In the genomic region with DNA sequence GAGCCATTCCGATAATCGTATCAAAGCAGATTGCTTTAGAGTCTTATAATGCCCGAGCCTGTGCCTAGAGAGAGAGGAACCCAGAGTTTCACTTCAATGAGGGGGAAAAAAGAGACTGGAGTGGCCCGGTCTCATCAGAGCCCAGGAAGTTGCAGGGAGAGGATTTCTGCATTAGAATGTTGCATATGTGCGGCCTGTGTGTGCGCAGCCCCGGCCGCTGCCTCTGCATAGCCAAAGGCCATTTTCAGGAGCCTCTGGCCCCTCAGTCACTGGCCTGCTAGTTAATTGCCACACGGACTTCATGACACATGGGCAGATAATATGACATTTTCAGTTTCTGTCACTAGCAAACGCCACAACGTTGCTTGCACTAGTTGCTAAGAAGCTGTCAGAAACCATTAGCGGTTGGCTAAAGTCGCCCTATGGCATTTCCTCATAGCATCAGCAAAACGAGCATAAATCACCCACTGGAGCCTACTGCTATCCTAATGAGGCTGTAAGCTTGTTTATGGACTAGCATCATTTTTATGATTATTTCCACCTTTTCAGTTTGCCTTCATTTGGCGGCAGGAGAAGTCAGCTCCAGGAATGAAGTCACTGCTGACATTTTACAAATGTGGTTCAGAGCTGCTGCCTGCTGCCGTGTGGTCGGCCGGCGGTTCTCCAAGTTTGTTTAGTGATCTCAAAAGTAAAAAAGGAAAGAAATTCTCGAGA, we compare ENCODE assay signal across 12 cellular contexts.
A peak's percentile ranks its signal among the peaks of the same experiment; 100 is the strongest.
DNase-seq lines count a peak whose midpoint lies in the region; ATAC-seq and TF ChIP-seq lines count a peak whose summit lies in the region.
"Had no signal": no experiment of that assay in that cellular context is flagged by ENCODE, and none has a peak within 500 bp of the region (broad histone marks: within the 10 kb centered on the region; RNA-seq: fewer than 3 reads in every experiment).

No MANE protein-coding gene starts in this region.

- H3K4me1 ChIP-seq in SJSA1 (replicated peaks) (peaks cover 19% of the 10 kb centered on the region), trophoblast cell (ENCODE audit: control insufficient read depth in 1 of 2, insufficient read depth in 2 of 2, low read length in 2 of 2) (peaks cover 8 to 22% of the 10 kb centered on the region in 2 experiments)

- H3K36me3 Mint-ChIP-seq in glutamatergic neuron (ENCODE audit: unreplicated experiment): no peaks in the 10 kb centered on the region

- H2BK120ac ChIP-seq in trophoblast cell (ENCODE audit: insufficient read depth, low read length, poor library complexity): peak overlapping the region; percentile 12

- DNase-seq in GM03348 (ENCODE audit: low spot score) (peak; percentile 24), SJSA1 (ENCODE audit: low read depth in 1 of 2, low spot score in 2 of 2) (peak in 1 of 2 experiments; percentile 29), glutamatergic neuron (peak; percentile 27), trophoblast cell (peak; percentile 4 to 10), HuH-7.5 (ENCODE audit: low spot score) (no peak), NCI-H345 treated with DMSO at 0.1 percent for 48 hours (lab: John Stamatoyannopoulos, UW; ENCODE audit: unreplicated experiment) (no peak)
- DNase-seq: activated CD4-positive, alpha-beta T cell treated with anti-CD3 and anti-CD28 coated beads, Interleukin-2, amount 50 U/mL, for 48 hours; activated naive CD8-positive, alpha-beta T cell treated with anti-CD3 and anti-CD28 coated beads, Interleukin-2, amount 50 U/mL, for 24 hours; stimulated activated naive CD8-positive, alpha-beta T cell treated with anti-CD3 and anti-CD28 coated beads, Interleukin-15, Interleukin-2, amounts not matched to agents 100 U/mL and 50 U/mL, for 24 hours had no signal

- peaks cover 21% of the 10 kb centered on the region for H3K79me1 ChIP-seq in trophoblast cell (ENCODE audit: low read length)

- H3K9me3 Mint-ChIP-seq in glutamatergic neuron (ENCODE audit: unreplicated experiment): peaks cover 2% of the 10 kb centered on the region
- H3K9me3 Mint-ChIP-seq: activated naive CD8-positive, alpha-beta T cell treated with anti-CD3 and anti-CD28 coated beads, Interleukin-2, amount 50 U/mL, for 24 hours had no signal

- H3K36me3 ChIP-seq in SJSA1: no peaks in the 10 kb centered on the region
- H3K36me3 ChIP-seq in trophoblast cell (ENCODE audit: control insufficient read depth in 1 of 2, insufficient read depth in 2 of 2, low read length in 2 of 2): no peaks in the 10 kb centered on the region

- TF ChIP-seq CTCF in glutamatergic neuron (IDR thresholded peaks at IDR 0.05; ENCODE audit: partially characterized antibody, unreplicated experiment): no peak

- no peak overlapping the region for H3K4ac ChIP-seq in trophoblast cell (ENCODE audit: low read depth, low read length)

- H2BK5ac ChIP-seq in trophoblast cell (ENCODE audit: low read depth, low read length, poor library complexity): peak overlapping the region; percentile 56

- ATAC-seq in HG02970 (IDR thresholded peaks at IDR 0.05; ENCODE audit: low FRiP score, unreplicated experiment) (no peak), HG02884 (IDR thresholded peaks at IDR 0.05; ENCODE audit: unreplicated experiment) (no peak)
- ATAC-seq: activated naive CD8-positive, alpha-beta T cell treated with anti-CD3 and anti-CD28 coated beads, Interleukin-2, amount 50 U/mL, for 24 hours; stimulated activated naive CD8-positive, alpha-beta T cell treated with anti-CD3 and anti-CD28 coated beads, Interleukin-15, Interleukin-2, amounts not matched to agents 100 U/mL and 50 U/mL, for 24 hours had no signal

- H4K12ac ChIP-seq in trophoblast cell (ENCODE audit: low read depth, low read length): no peak overlapping the region

- peak overlapping the region; percentile 50 for H3K27ac Mint-ChIP-seq in glutamatergic neuron (ENCODE audit: unreplicated experiment)
- H3K27ac Mint-ChIP-seq: activated naive CD8-positive, alpha-beta T cell treated with anti-CD3 and anti-CD28 coated beads, Interleukin-2, amount 50 U/mL, for 24 hours had no signal

- peak overlapping the region; percentile 13 for H3K4me3 Mint-ChIP-seq in glutamatergic neuron (ENCODE audit: unreplicated experiment)
- H3K4me3 Mint-ChIP-seq: activated naive CD8-positive, alpha-beta T cell treated with anti-CD3 and anti-CD28 coated beads, Interleukin-2, amount 50 U/mL, for 24 hours had no signal

- peaks cover 2% of the 10 kb centered on the region for H3K27me3 Mint-ChIP-seq in glutamatergic neuron (ENCODE audit: unreplicated experiment)

- peak overlapping the region; percentile 3 for H2BK12ac ChIP-seq in trophoblast cell (ENCODE audit: low read length)

- WGBS in trophoblast cell (ENCODE audit: extremely low coverage, insufficient coverage, insufficient read length): no CpG with 5 or more reads among the region's 20 CpGs

- H2AFZ ChIP-seq in trophoblast cell (ENCODE audit: insufficient read depth, low read length, poor library complexity): no peak overlapping the region

- H3K79me2 ChIP-seq in trophoblast cell (ENCODE audit: control insufficient read depth, insufficient read depth, low read length, poor library complexity): peaks cover 2% of the 10 kb centered on the region

- peaks cover 25% of the 10 kb centered on the region for H3K4me1 Mint-ChIP-seq in glutamatergic neuron (ENCODE audit: low read depth, unreplicated experiment)
- H3K4me1 Mint-ChIP-seq: activated naive CD8-positive, alpha-beta T cell treated with anti-CD3 and anti-CD28 coated beads, Interleukin-2, amount 50 U/mL, for 24 hours had no signal

- no peaks in the 10 kb centered on the region for H3K9me3 ChIP-seq in SJSA1 (replicated peaks)
- H3K9me3 ChIP-seq in trophoblast cell (ENCODE audit: insufficient read depth, low read depth, low read length): no peaks in the 10 kb centered on the region

- peak overlapping the region; percentile 41 for H3K14ac ChIP-seq in trophoblast cell (ENCODE audit: low read length)

- H3K27ac ChIP-seq in SJSA1: peak overlapping the region; percentile 50; the same call in 1 of the 2 replicates
- H3K27ac ChIP-seq in trophoblast cell (ENCODE audit: low read depth, low read length): peak overlapping the region; percentile 98
- H3K27ac ChIP-seq: C4-2B had no signal

- H3K4me3 ChIP-seq in SJSA1 (no peak overlapping the region), trophoblast cell (ENCODE audit: low read depth, low read length) (no peak overlapping the region)

- no peak overlapping the region for H3K9ac ChIP-seq in trophoblast cell (ENCODE audit: low read length)

- no peak overlapping the region for H2AK5ac ChIP-seq in trophoblast cell (ENCODE audit: low read length)

- H3K27me3 ChIP-seq in SJSA1 (replicated peaks): no peaks in the 10 kb centered on the region
- H3K27me3 ChIP-seq in trophoblast cell (ENCODE audit: insufficient read depth, low read length): no peaks in the 10 kb centered on the region

- H4K8ac ChIP-seq in trophoblast cell (ENCODE audit: low read depth, low read length): peak overlapping the region; percentile 53

- H3K23ac ChIP-seq in trophoblast cell (ENCODE audit: low read length): no peak overlapping the region

- H3K4me2 ChIP-seq in trophoblast cell (ENCODE audit: low read length): peak overlapping the region; percentile 34

- H3K18ac ChIP-seq in trophoblast cell (ENCODE audit: low read length): peak overlapping the region; percentile 9

- peak overlapping the region; percentile 91 for H4K91ac ChIP-seq in trophoblast cell (ENCODE audit: low read depth, low read length)

Comparison
In these comparisons a context has a peak if more than half of its experiments do, and no peak if none do; other contexts are left out.
1. DNase-seq: peak in GM03348 (single experiment), glutamatergic neuron (single experiment) and trophoblast cell (2 of 2); none in HuH-7.5 (single experiment) and NCI-H345 treated with DMSO at 0.1 percent for 48 hours (single experiment).